Comparison of ENCODE assay signal across 9 cellular contexts in genomic region chr22:30920407-30920806, GRCh38. TPM values are rescaled to one million over a fixed set of nuclear protein-coding genes. Genes with fewer than 3 reads are reported as not detected.
DNase-seq lines count a peak whose midpoint lies in the region; ATAC-seq and TF ChIP-seq lines count a peak whose summit lies in the region.
"Had no signal": no experiment of that assay in that cellular context is flagged by ENCODE, and none has a peak within 500 bp of the region (broad histone marks: within the 10 kb centered on the region; RNA-seq: fewer than 3 reads in every experiment).

No MANE protein-coding gene starts in this region.

- DNase-seq in DMS53 (lab: John Stamatoyannopoulos, UW) = peak; percentile 53
- DNase-seq in DMS53 treated with DMSO at 0.1 percent for 48 hours (lab: John Stamatoyannopoulos, UW; ENCODE audit: unreplicated experiment) = no peak
- peak; percentile 26 for DNase-seq in NCI-H1694 (lab: John Stamatoyannopoulos, UW)
- peak; percentile 87 for DNase-seq in iPS-NIHi11 (ENCODE audit: low spot score)
- DNase-seq in stimulated activated CD4-positive, alpha-beta T cell treated with anti-CD3 and anti-CD28 coated beads, Interleukin-12 subunit alpha, Interleukin-12 subunit beta, amount 100 ng/mL, for 4 hours = peak; percentile 88

- H3K36me3 Mint-ChIP-seq in brain = peaks cover 13% of the 10 kb centered on the region

- no peak overlapping the region for H3K27ac ChIP-seq in VCaP
- H3K27ac ChIP-seq: BLaER1 had no signal

- H3K4me3 Mint-ChIP-seq in brain = no peak overlapping the region

- peaks cover 5% of the 10 kb centered on the region for H3K4me1 Mint-ChIP-seq in brain

- H3K27ac Mint-ChIP-seq in brain = no peak overlapping the region

- TF ChIP-seq CTCF in VCaP (conservative IDR thresholded peaks at IDR 0.05) (peak; percentile 92), brain (conservative IDR thresholded peaks at IDR 0.05) (peak; percentile 95)

- H3K9me3 Mint-ChIP-seq in brain = peaks cover 0 to 7% (median 3%) of the 10 kb centered on the region in 5 experiments

- no peak for ATAC-seq in GM21576 (IDR thresholded peaks at IDR 0.05; ENCODE audit: unreplicated experiment)

- peaks cover 3% of the 10 kb centered on the region for H3K27me3 Mint-ChIP-seq in brain

RNA-seq across cellular contexts. Expression of gene MORC2, which starts 48.2 kb away (rescaled TPM):
- polyA plus RNA-seq in brain (ENCODE audit: insufficient read depth, low read depth, low replicate concordance) = 32.1 TPM

RNA-seq across cellular contexts. Expression of gene TUG1, which starts 48.7 kb away (rescaled TPM):
- polyA plus RNA-seq in brain (ENCODE audit: insufficient read depth, low read depth, low replicate concordance) = 71.2 TPM
